ENCODE assay signal across 8 cellular contexts in the genomic region with DNA sequence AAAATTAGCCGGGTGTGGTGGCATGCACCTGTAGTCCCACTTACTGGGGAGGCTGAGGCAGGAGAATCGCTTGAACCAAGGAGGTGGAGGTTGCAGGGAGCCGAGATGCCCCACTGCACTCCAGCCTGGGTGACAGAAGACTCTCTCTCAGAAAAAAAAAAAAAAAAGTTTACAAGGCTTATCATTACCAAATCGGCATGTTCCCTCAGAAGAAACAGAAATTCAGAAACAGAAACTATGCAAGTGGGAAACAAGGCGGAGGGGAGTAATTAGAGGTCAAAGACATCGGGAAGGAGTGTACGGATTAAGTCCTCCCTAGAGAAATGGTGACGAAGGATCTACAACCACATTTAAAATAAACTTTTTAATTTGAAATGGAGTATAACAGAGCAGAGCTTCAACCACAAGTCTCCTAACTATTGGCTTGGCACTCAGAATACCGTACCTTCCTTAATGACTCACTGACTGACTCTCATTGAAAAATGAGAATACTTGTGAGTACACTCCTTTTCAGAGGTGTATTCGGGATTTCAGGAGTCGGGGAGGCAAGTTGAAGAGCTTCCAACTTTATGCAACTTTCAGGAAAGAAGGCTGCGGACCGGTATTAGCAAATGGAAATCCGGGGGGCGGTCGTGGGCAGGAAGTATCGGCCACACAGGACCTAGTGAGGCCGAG. TPM values are rescaled to one million over a fixed set of nuclear protein-coding genes. Genes with fewer than 3 reads are reported as not detected.
A peak's percentile ranks its signal among the peaks of the same experiment; 100 is the strongest.
DNase-seq lines count a peak whose midpoint lies in the region; ATAC-seq and TF ChIP-seq lines count a peak whose summit lies in the region.

No MANE protein-coding gene starts in this region.

- no peak overlapping the region for H3K4ac ChIP-seq in mesendoderm (ENCODE audit: low read depth, low read length)

- BruUV-seq in Panc1 (replicated peaks; lab: Mats Ljungman, UMichigan): TSS peak; percentile 66

- no peak for TF ChIP-seq POLR2A in transverse colon (IDR thresholded peaks at IDR 0.05)

- H3K9me3 ChIP-seq in Panc1 (ENCODE audit: control insufficient read depth, insufficient read depth, low read depth, low read length): no peaks in the 10 kb centered on the region
- H3K9me3 ChIP-seq in transverse colon: no peaks in the 10 kb centered on the region

- H2BK5ac ChIP-seq in mesendoderm (ENCODE audit: low read length): no peak overlapping the region

- H4K8ac ChIP-seq in mesendoderm (ENCODE audit: low read depth, low read length): no peak overlapping the region

- H3K27me3 ChIP-seq in Panc1 (ENCODE audit: control insufficient read depth, insufficient read depth, low read length) (no peaks in the 10 kb centered on the region), mesendoderm (ENCODE audit: insufficient read depth, low read length, poor library complexity) (no peaks in the 10 kb centered on the region), transverse colon (no peaks in the 10 kb centered on the region)

- peak overlapping the region; percentile 76 to 84 for H3K4me3 ChIP-seq in Panc1 (ENCODE audit: low read depth in 2 of 2, low read length in 2 of 2)
- H3K4me3 ChIP-seq in mesendoderm (ENCODE audit: low read length): peak overlapping the region; percentile 33
- H3K4me3 ChIP-seq in transverse colon: peak overlapping the region; percentile 58 to 79 (median 65)

- no peak overlapping the region for H2AK5ac ChIP-seq in mesendoderm (ENCODE audit: low read length)

- no peak overlapping the region for H4K5ac ChIP-seq in mesendoderm (ENCODE audit: low read length)

- no peaks in the 10 kb centered on the region for H3K79me1 ChIP-seq in mesendoderm (ENCODE audit: low read length)

- TF ChIP-seq CTCF in Panc1 (IDR thresholded peaks at IDR 0.05): no peak
- TF ChIP-seq CTCF in transverse colon (IDR thresholded peaks at IDR 0.05): no peak

- H3K79me2 ChIP-seq in mesendoderm (ENCODE audit: control insufficient read depth, insufficient read depth, low read length): no peaks in the 10 kb centered on the region

- H3K18ac ChIP-seq in mesendoderm (ENCODE audit: low read length): no peak overlapping the region

- peak overlapping the region; percentile 8 for H3K4me2 ChIP-seq in mesendoderm (ENCODE audit: low read length)

- peak overlapping the region; percentile 62 for H3K9ac ChIP-seq in mesendoderm (ENCODE audit: low read length)

- intact Hi-C loops in Panc1 (cut with micrococcal nuclease; ENCODE audit: unreplicated experiment): no loop called here
- intact Hi-C loops in transverse colon (cut with DNase I; ENCODE audit: low total_unique reads): no loop called here

- H3K4me1 ChIP-seq in Panc1 (ENCODE audit: control insufficient read depth, insufficient read depth, low read length): no peaks in the 10 kb centered on the region
- no peaks in the 10 kb centered on the region for H3K4me1 ChIP-seq in mesendoderm (ENCODE audit: control insufficient read depth, low read depth, low read length)
- H3K4me1 ChIP-seq in transverse colon: peaks cover 0 to 25% (median 14%) of the 10 kb centered on the region in 4 donors

- ATAC-seq in GM21723 (IDR thresholded peaks at IDR 0.05; ENCODE audit: unreplicated experiment): peak; percentile 12
- ATAC-seq in Panc1: no peak

- WGBS in mesendoderm (ENCODE audit: extremely low coverage, insufficient coverage, low lambda C conversion rate): no CpG with 5 or more reads among the region's 18 CpGs
- 9 to 12% methylated on average over 9 to 18 of the region's 18 CpGs for WGBS in transverse colon (ENCODE audit: low coverage in 1 of 2), 2 donors

- POLR2A ChIA-PET in Panc1 (lab: Charles Lee): interaction anchor here (0.7 kb wide), 2 partner anchors 64 to 67 kb away, joined by 5 read pairs; no protein-coding TSS in a partner anchor

- H3K56ac ChIP-seq in mesendoderm (ENCODE audit: low read length): peak overlapping the region; percentile 78

- H3K36me3 ChIP-seq in Panc1 (ENCODE audit: control insufficient read depth, insufficient read depth, low read length) (peaks cover 5% of the 10 kb centered on the region), mesendoderm (ENCODE audit: control insufficient read depth, insufficient read depth, low read length) (no peaks in the 10 kb centered on the region), transverse colon (no peaks in the 10 kb centered on the region)

- CTCF ChIA-PET in Panc1 (lab: Charles Lee): no interaction called here

- no peak overlapping the region for H2BK120ac ChIP-seq in mesendoderm (ENCODE audit: low read depth, low read length)

- in situ Hi-C loops in Panc1 (cut with HindIII; ENCODE audit: low pct_unique_long_range_greater_than_20kb, low sequenced_read_pairs) (no loop called here), transverse colon (cut with MboI; ENCODE audit: low pct_ligation_motif_present in 1 of 4, low pct_unique_long_range_greater_than_20kb in 1 of 4, low sequenced_read_pairs in 3 of 4) (no loop called here)

- peak; percentile 34 for DNase-seq in COLO829 (ENCODE audit: low spot score)
- DNase-seq in Panc1 (ENCODE audit: low read depth, low spot score): no peak
- DNase-seq in dermis blood vessel endothelial cell: peak; percentile 66
- no peak for DNase-seq in mesendoderm
- no peak for DNase-seq in transverse colon
- DNase-seq in activated CD8-positive, alpha-beta memory T cell treated with anti-CD3 and anti-CD28 coated beads, Interleukin-2, amount 50 U/mL, for 48 hours: no peak
- no peak for DNase-seq in DMS153 (lab: John Stamatoyannopoulos, UW)

- peak overlapping the region; percentile 89 for H3K27ac ChIP-seq in Panc1 (ENCODE audit: low read length)
- H3K27ac ChIP-seq in mesendoderm (ENCODE audit: low read depth, low read length): peak overlapping the region; percentile 3
- H3K27ac ChIP-seq in transverse colon: peak overlapping the region; percentile 93 to 100 (median 97)

- peak overlapping the region; percentile 0 for H3K23ac ChIP-seq in mesendoderm (ENCODE audit: low read length)

- no peak for TF ChIP-seq EP300 in transverse colon (IDR thresholded peaks at IDR 0.05; ENCODE audit: low read depth)

- H2BK15ac ChIP-seq in mesendoderm (replicated peaks; ENCODE audit: low read depth): no peak overlapping the region

RNA-seq across cellular contexts. Expression of a gene that starts 0.9 kb away (rescaled TPM):
- total RNA-seq in Panc1 (2021; ENCODE audit: unreplicated experiment): 13.0 TPM
- 9.8 TPM for polyA plus RNA-seq in Panc1 (2012; ENCODE audit: insufficient read length)
- 9.9 and 14.8 TPM in 2 replicates for total RNA-seq in dermis blood vessel endothelial cell
- 3.2 TPM for polyA plus RNA-seq in mesendoderm (2013, experiment 1 of 2)
- polyA plus RNA-seq in mesendoderm (2013, experiment 2 of 2): 3.1 TPM
- 100 to 1,000 TPM in 3 of 4 donors, 10 to 100 TPM in 1; 60.9 to 311 (median 219) TPM for total RNA-seq in transverse colon

RNA-seq across cellular contexts. Expression of a gene that starts 1.0 kb away (rescaled TPM):
- total RNA-seq in Panc1 (2021; ENCODE audit: unreplicated experiment) (1.9 TPM), dermis blood vessel endothelial cell (1.3 and 2.6 TPM in 2 replicates), transverse colon (1 to 10 TPM; 4.1 to 7.5 (median 5.4) TPM)
- 1.8 TPM for polyA plus RNA-seq in Panc1 (2012; ENCODE audit: insufficient read length)
- polyA plus RNA-seq in mesendoderm (2013, experiment 1 of 2): 0.56 TPM
- 0.55 TPM for polyA plus RNA-seq in mesendoderm (2013, experiment 2 of 2)

Comparison
In these comparisons a context has a peak if more than half of its experiments do, and no peak if none do; other contexts are left out.
1. DNase-seq: peak in COLO829 (single experiment) and dermis blood vessel endothelial cell (single experiment); none in Panc1 (single experiment), mesendoderm (single experiment), transverse colon (single experiment), activated CD8-positive, alpha-beta memory T cell treated with anti-CD3 and anti-CD28 coated beads, Interleukin-2, amount 50 U/mL, for 48 hours (single experiment) and DMS153 (single experiment).
2. H3K27ac ChIP-seq: peak in every context shown above with its lines; median percentile 97 in transverse colon; 89 in Panc1; 3 in mesendoderm.
3. Peak in every context shown above with its lines, with median percentiles within 50 percentile points of each other: H3K4me3 ChIP-seq.